26 cellular contexts compared by ENCODE assay signal in the genomic region with DNA sequence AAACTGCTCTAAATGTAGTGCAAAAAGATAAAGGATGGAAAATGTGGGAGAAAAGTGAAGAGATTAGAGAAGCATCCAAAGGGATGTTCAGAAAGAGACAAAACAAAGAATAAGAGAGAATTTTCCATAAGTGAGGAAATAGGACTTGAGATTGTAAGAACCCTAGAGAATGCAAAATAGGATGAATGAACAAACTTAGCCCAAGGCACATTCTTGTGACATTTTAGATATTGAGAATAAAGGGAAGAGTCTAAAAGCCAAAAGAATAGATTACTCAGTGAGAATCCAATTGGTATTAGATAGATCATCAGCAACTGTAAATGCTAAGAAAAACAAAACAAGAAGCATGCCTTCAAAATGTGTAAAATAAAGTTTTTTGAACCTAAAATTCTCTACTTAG. TPM values are rescaled to one million over a fixed set of nuclear protein-coding genes. Genes with fewer than 3 reads are reported as not detected.
DNase-seq lines count a peak whose midpoint lies in the region; ATAC-seq and TF ChIP-seq lines count a peak whose summit lies in the region.
"Had no signal": no experiment of that assay in that cellular context is flagged by ENCODE, and none has a peak within 500 bp of the region (broad histone marks: within the 10 kb centered on the region; RNA-seq: fewer than 3 reads in every experiment).

No MANE protein-coding gene starts in this region.

- H2AK5ac ChIP-seq in mesenchymal stem cell (ENCODE audit: low read length, severe bottlenecking), result no peak overlapping the region

- H3K9me3 ChIP-seq in mesenchymal stem cell (ENCODE audit: control insufficient read depth, low read length) (no peaks in the 10 kb centered on the region), thoracic aorta (no peaks in the 10 kb centered on the region)
- H3K9me3 ChIP-seq: Caco-2, spleen had no signal

- H3K36me3 Mint-ChIP-seq in endothelial cell (ENCODE audit: low read depth, unreplicated experiment), result no peaks in the 10 kb centered on the region

- H3K4me3 ChIP-seq in mesenchymal stem cell (ENCODE audit: insufficient read depth in 1 of 2, low read depth in 1 of 2, low read length in 2 of 2), result no peak overlapping the region
- no peak overlapping the region for H3K4me3 ChIP-seq in thoracic aorta
- H3K4me3 ChIP-seq: hepatocyte, lung, spleen had no signal

- H3K4me1 Mint-ChIP-seq in endothelial cell (ENCODE audit: unreplicated experiment), result peaks cover 11% of the 10 kb centered on the region

- peaks cover 2% of the 10 kb centered on the region for H3K79me1 ChIP-seq in mesenchymal stem cell (replicated peaks; ENCODE audit: low read length, poor library complexity, severe bottlenecking)

- H3K27ac Mint-ChIP-seq in endothelial cell (ENCODE audit: unreplicated experiment), result no peak overlapping the region
- H3K27ac Mint-ChIP-seq: activated naive CD4-positive, alpha-beta T cell treated with anti-CD3 and anti-CD28 coated beads, Interleukin-2, amount 50 U/mL, for 72 hours had no signal

- H3K4me3 Mint-ChIP-seq in endothelial cell (ENCODE audit: unreplicated experiment), result no peak overlapping the region
- H3K4me3 Mint-ChIP-seq: IgD-negative memory B cell, nephron, T-cell had no signal

- no peak overlapping the region for H2BK5ac ChIP-seq in mesenchymal stem cell (ENCODE audit: low read depth, low read length, poor library complexity, severe bottlenecking)

- H3K9ac ChIP-seq in mesenchymal stem cell (ENCODE audit: low read length), result peak overlapping the region; percentile 67

- H2BK12ac ChIP-seq in mesenchymal stem cell (ENCODE audit: low read length in 2 of 2), result no peak overlapping the region

- no peak overlapping the region for H3K4ac ChIP-seq in mesenchymal stem cell (ENCODE audit: low read depth in 1 of 2, low read length in 2 of 2)

- no peak overlapping the region for H4K91ac ChIP-seq in mesenchymal stem cell (ENCODE audit: low read length)

- H3K18ac ChIP-seq in mesenchymal stem cell (ENCODE audit: low read depth in 1 of 2, low read length in 2 of 2), result no peak overlapping the region

- no peak overlapping the region for H2AFZ ChIP-seq in mesenchymal stem cell (ENCODE audit: low read depth, low read length)
- H2AFZ ChIP-seq: hepatocyte had no signal

- TF ChIP-seq CTCF in thoracic aorta (IDR thresholded peaks at IDR 0.05) (no peak), endothelial cell (IDR thresholded peaks at IDR 0.05; ENCODE audit: unreplicated experiment) (no peak)

- no peaks in the 10 kb centered on the region for H3K27me3 Mint-ChIP-seq in endothelial cell (ENCODE audit: unreplicated experiment)
- H3K27me3 Mint-ChIP-seq: IgD-negative memory B cell, T-cell had no signal

- ATAC-seq in thoracic aorta (ENCODE audit: insufficient number of reproducible peaks, low FRiP score, low read depth) (no peak), GM21526 (IDR thresholded peaks at IDR 0.05; ENCODE audit: low FRiP score, unreplicated experiment) (no peak)
- ATAC-seq: activated naive CD4-positive, alpha-beta T cell treated with anti-CD3 and anti-CD28 coated beads, Interleukin-2, amount 50 U/mL, for 72 hours; stimulated activated naive CD8-positive, alpha-beta T cell treated with anti-CD3 and anti-CD28 coated beads, Interleukin-15, Interleukin-2, amounts not matched to agents 100 U/mL and 50 U/mL, for 24 hours; T-cell had no signal

- no peaks in the 10 kb centered on the region for H3K9me3 Mint-ChIP-seq in endothelial cell (ENCODE audit: unreplicated experiment)
- H3K9me3 Mint-ChIP-seq: nephron, T-cell had no signal

- no peak overlapping the region for H3K14ac ChIP-seq in mesenchymal stem cell (ENCODE audit: low read length in 2 of 2)

- no peak overlapping the region for H3K27ac ChIP-seq in mesenchymal stem cell (ENCODE audit: low read length, poor library complexity, severe bottlenecking)
- peak overlapping the region; percentile 79 to 86 for H3K27ac ChIP-seq in thoracic aorta
- H3K27ac ChIP-seq: spleen had no signal

- in situ Hi-C loops in SK-MEL-5 (cut with HindIII; ENCODE audit: low pct_unique_long_range_greater_than_20kb, low sequenced_read_pairs), result no loop called here

- H2BK15ac ChIP-seq in mesenchymal stem cell (ENCODE audit: low read depth, poor library complexity, severe bottlenecking), result no peak overlapping the region

- no peaks in the 10 kb centered on the region for H3K36me3 ChIP-seq in mesenchymal stem cell (ENCODE audit: control insufficient read depth in 1 of 2, insufficient read depth in 2 of 2, low read depth in 1 of 2, low read length in 2 of 2)
- no peaks in the 10 kb centered on the region for H3K36me3 ChIP-seq in thoracic aorta
- H3K36me3 ChIP-seq: spleen had no signal

- H3K4me1 ChIP-seq in mesenchymal stem cell (ENCODE audit: control insufficient read depth, insufficient read depth, low read depth, low read length), result peaks cover 4% of the 10 kb centered on the region
- H3K4me1 ChIP-seq in thoracic aorta (ENCODE audit: control insufficient read depth in 1 of 2, low read depth in 2 of 2), result peaks cover 18 to 28% of the 10 kb centered on the region in 2 donors
- H3K4me1 ChIP-seq: Caco-2 had no signal

- H3K27me3 ChIP-seq in mesenchymal stem cell (ENCODE audit: control insufficient read depth in 1 of 2, insufficient read depth in 1 of 2, low read length in 2 of 2) (no peaks in the 10 kb centered on the region), thoracic aorta (replicated peaks; ENCODE audit: insufficient read depth) (no peaks in the 10 kb centered on the region)
- H3K27me3 ChIP-seq: hepatocyte, spleen had no signal

- H2BK120ac ChIP-seq in mesenchymal stem cell (ENCODE audit: low read depth, low read length), result no peak overlapping the region

- DNase-seq in EL (peak; percentile 30), SK-MEL-5 (ENCODE audit: low read depth, low spot score) (peak; percentile 39), mesenchymal stem cell (no peak), thoracic aorta (ENCODE audit: low spot score) (no peak), endothelial cell (ENCODE audit: low spot score) (no peak)
- no peak for DNase-seq in activated CD4-positive, alpha-beta T cell treated with anti-CD3 and anti-CD28 coated beads, Interleukin-2, amount 50 U/mL, for 4 hours
- DNase-seq: activated CD4-positive, alpha-beta T cell treated with anti-CD3 and anti-CD28 coated beads for 48 hours; activated CD8-positive, alpha-beta memory T cell treated with anti-CD3 and anti-CD28 coated beads for 24 hours; activated T-cell treated with anti-CD3 and anti-CD28 coated beads for 4 hours; C1 segment of cervical spinal cord; Caco-2; cortex of kidney; DMS53; NCI-H1694; retina; RPMI8226; spleen; stimulated activated CD4-positive, alpha-beta T cell treated with anti-CD3 and anti-CD28 coated beads, Interleukin-2, amount 100 ng/mL, for 24 hours; stimulated activated naive CD8-positive, alpha-beta T cell treated with anti-CD3 and anti-CD28 coated beads, Interleukin-15, Interleukin-2, amounts not matched to agents 100 U/mL and 50 U/mL, for 24 hours; T-cell had no signal

- H3K23ac ChIP-seq in mesenchymal stem cell (ENCODE audit: low read length in 2 of 2), result no peak overlapping the region

- no peak overlapping the region for H4K8ac ChIP-seq in mesenchymal stem cell (ENCODE audit: low read length)

- no peak overlapping the region for H3K4me2 ChIP-seq in mesenchymal stem cell (ENCODE audit: low read length, poor library complexity, severe bottlenecking)
- H3K4me2 ChIP-seq: hepatocyte had no signal

RNA-seq across cellular contexts. Expression of gene DYRK2, which starts 33.4 kb away (rescaled TPM):
- total RNA-seq in SK-MEL-5 (2014; rRNA removed; shearing (Covaris generic)), result 27.3 and 28.8 TPM in 2 replicates
- polyA plus RNA-seq in SK-MEL-5 (2015; cell fraction: cytosol; rRNA removed), result 27.7 and 35.4 TPM in 2 replicates
- 49.6 and 52.3 TPM in 2 replicates for polyA plus RNA-seq in SK-MEL-5 (2015; cell fraction: nucleus; rRNA removed)
- polyA plus RNA-seq in mesenchymal stem cell (2013, experiment 1 of 2), result 16.8 TPM
- 16.8 TPM for polyA plus RNA-seq in mesenchymal stem cell (2013, experiment 2 of 2)
- total RNA-seq in thoracic aorta (10 to 100 TPM; 22.5 to 35.3 TPM), endothelial cell (ENCODE audit: unreplicated experiment) (50.2 TPM)

Comparison
In these comparisons a context has a peak if more than half of its experiments do, and no peak if none do; other contexts are left out.
1. DNase-seq: peak in EL (single experiment) and SK-MEL-5 (single experiment); none in mesenchymal stem cell (single experiment), thoracic aorta (single experiment), activated CD4-positive, alpha-beta T cell treated with anti-CD3 and anti-CD28 coated beads, Interleukin-2, amount 50 U/mL, for 4 hours (0 of 2) and endothelial cell (single experiment).